In the genomic region with DNA sequence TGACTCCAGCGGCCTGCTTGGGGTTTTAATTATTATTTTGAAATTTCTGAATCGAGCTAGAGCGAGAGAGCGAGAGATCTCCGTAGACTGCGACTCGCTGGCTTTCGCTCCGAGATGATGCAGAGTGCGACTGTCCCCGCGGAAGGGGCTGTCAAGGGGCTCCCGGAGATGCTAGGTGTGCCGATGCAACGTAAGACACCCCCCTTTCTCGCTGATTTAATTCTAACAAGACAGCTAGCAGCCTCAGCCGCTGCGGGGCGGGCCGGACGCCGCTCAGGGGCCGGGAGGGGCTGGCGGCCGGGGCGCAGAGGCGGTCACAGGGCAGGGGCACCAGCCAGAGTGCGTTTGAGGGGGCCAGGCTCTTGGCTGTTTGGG, we compare ENCODE assay signal across 8 cellular contexts. TPM values are rescaled to one million over a fixed set of nuclear protein-coding genes. Genes with fewer than 3 reads are reported as not detected.
DNase-seq lines count a peak whose midpoint lies in the region; ATAC-seq and TF ChIP-seq lines count a peak whose summit lies in the region.

No MANE protein-coding gene starts in this region.

- no peaks in the 10 kb centered on the region for H3K4me1 ChIP-seq in MM.1S (ENCODE audit: low read length)
- peaks cover 11% of the 10 kb centered on the region for H3K4me1 ChIP-seq in ovary (ENCODE audit: insufficient read depth)

- WGBS in ovary, 3 donors, result 0 to 1% (median 1%) methylated on average over 28 of the region's 28 CpGs

- TF ChIP-seq EP300 in ovary (IDR thresholded peaks at IDR 0.05), result no peak

- H3K9me2 ChIP-seq in MM.1S (replicated peaks; ENCODE audit: insufficient read depth, low read length), result no peaks in the 10 kb centered on the region

- H3K27me3 ChIP-seq in MM.1S (replicated peaks; ENCODE audit: insufficient read depth, low read length) (peaks cover 72% of the 10 kb centered on the region), dorsolateral prefrontal cortex (peaks cover 16 to 100% (median 93%) of the 10 kb centered on the region in 45 donors), ovary (peaks cover 5% of the 10 kb centered on the region)

- H4K20me1 ChIP-seq in MM.1S (ENCODE audit: insufficient read depth, low read length), result no peaks in the 10 kb centered on the region

- TF ChIP-seq CTCF in GM10248 (IDR thresholded peaks at IDR 0.05; ENCODE audit: control extremely low read depth, extremely low read depth, low read depth, missing control alignments) (no peak), MM.1S (IDR thresholded peaks at IDR 0.05; ENCODE audit: low read length) (no peak), dorsolateral prefrontal cortex (IDR thresholded peaks at IDR 0.05 in 54 of 56, conservative IDR thresholded peaks at IDR 0.05 in 2 of 56; ENCODE audit: low read depth in 1 of 56, partially characterized antibody in 56 of 56) (no peak), ovary (IDR thresholded peaks at IDR 0.05) (no peak)

- no peak overlapping the region for H3K27ac ChIP-seq in MM.1S (ENCODE audit: low read length)
- H3K27ac ChIP-seq in dorsolateral prefrontal cortex, result no peak overlapping the region
- H3K27ac ChIP-seq in ovary, result no peak overlapping the region

- intact Hi-C loops in dorsolateral prefrontal cortex (cut with DNase I), result no loop called here
- intact Hi-C loops in ovary (cut with DNase I), result no loop called here

- H3K79me2 ChIP-seq in MM.1S (ENCODE audit: low read length), result no peaks in the 10 kb centered on the region

- 0 out of 2 replicates have a peak, but pooled peaks cover 3% of the 10 kb centered on the region for H3F3A ChIP-seq in MM.1S (ENCODE audit: insufficient read depth, low read length)

- peak overlapping the region; percentile 93 for H3K4me2 ChIP-seq in MM.1S (ENCODE audit: low read depth, low read length)

- DNase-seq in GM10248 (ENCODE audit: extremely low spot score), result peak; percentile 54
- no peak for DNase-seq in MM.1S
- DNase-seq in dorsolateral prefrontal cortex, result no peak
- no peak for DNase-seq in ovary
- DNase-seq in central memory CD4-positive, alpha-beta T cell, result no peak
- DNase-seq in activated CD4-positive, alpha-beta T cell treated with anti-CD3 and anti-CD28 coated beads for 4 hours, result no peak

- CTCF ChIA-PET in GM10248 (lab: Yijun Ruan, JAX), result no interaction called here

- H3K9ac ChIP-seq in MM.1S (ENCODE audit: low read length), result no peak overlapping the region

- H3K36me3 ChIP-seq in MM.1S (replicated peaks; ENCODE audit: insufficient read depth, low read length), result no peaks in the 10 kb centered on the region
- H3K36me3 ChIP-seq in ovary, result no peaks in the 10 kb centered on the region

- no peak for TF ChIP-seq POLR2A in ovary (IDR thresholded peaks at IDR 0.05)

- H2AFZ ChIP-seq in MM.1S (ENCODE audit: low read length), result peak overlapping the region; percentile 72

- POLR2A ChIA-PET in GM10248 (lab: Yijun Ruan, JAX), result no interaction called here

- H3K9me3 ChIP-seq in MM.1S (replicated peaks; ENCODE audit: insufficient read depth, low read length) (no peaks in the 10 kb centered on the region), ovary (no peaks in the 10 kb centered on the region)

- ATAC-seq in HG02852 (IDR thresholded peaks at IDR 0.05; ENCODE audit: unreplicated experiment), result no peak
- no peak for ATAC-seq in HG03135 (IDR thresholded peaks at IDR 0.05; ENCODE audit: unreplicated experiment)

- H3K4me3 ChIP-seq in MM.1S (ENCODE audit: low read length) (peak overlapping the region; percentile 67), dorsolateral prefrontal cortex (peak overlapping the region; percentile 18 to 70 (median 52)), ovary (peak overlapping the region; percentile 47)

RNA-seq across cellular contexts. Expression of a gene that starts 0.3 kb away (rescaled TPM):
- total RNA-seq in dorsolateral prefrontal cortex (under 1 TPM in 103 of 120 experiments, not detected in 17; 0.07 to 0.69 (median 0.22) TPM), ovary (not detected)
- polyA plus RNA-seq in ovary, result under 1 TPM; 0.05 to 0.10 TPM
